ENCODE assay signal across 12 cellular contexts in genomic region chr2:231682546-231683291, GRCh38. TPM values are rescaled to one million over a fixed set of nuclear protein-coding genes. Genes with fewer than 3 reads are reported as not detected.
DNase-seq lines count a peak whose midpoint lies in the region; ATAC-seq and TF ChIP-seq lines count a peak whose summit lies in the region.
"Had no signal": no experiment of that assay in that cellular context is flagged by ENCODE, and none has a peak within 500 bp of the region (broad histone marks: within the 10 kb centered on the region; RNA-seq: fewer than 3 reads in every experiment).

No MANE protein-coding gene starts in this region.

- H3K4me1 Mint-ChIP-seq in activated T-cell treated with anti-CD3 and anti-CD28 coated beads, Interleukin-2, amount 50 U/mL, for 4 hours (ENCODE audit: low read depth) = peaks cover 9% of the 10 kb centered on the region
- H3K4me1 Mint-ChIP-seq in endodermal cell = peaks cover 28% of the 10 kb centered on the region
- H3K4me1 Mint-ChIP-seq in stimulated activated naive CD8-positive, alpha-beta T cell treated with anti-CD3 and anti-CD28 coated beads, Interleukin-15, amount 100 ng/mL, for 72 hours = peaks cover 49% of the 10 kb centered on the region

- WGBS in endodermal cell (ENCODE audit: insufficient coverage in 1 of 2, insufficient read length in 1 of 2), 2 experiments = 90 to 93% methylated on average over 10 to 12 of the region's 12 CpGs

- H3K4me3 ChIP-seq in endodermal cell (ENCODE audit: low read length) = no peak overlapping the region
- H3K4me3 ChIP-seq: thyroid gland had no signal

- H3K9me3 Mint-ChIP-seq in activated T-cell treated with anti-CD3 and anti-CD28 coated beads, Interleukin-2, amount 50 U/mL, for 4 hours = no peaks in the 10 kb centered on the region
- H3K9me3 Mint-ChIP-seq in endodermal cell = no peaks in the 10 kb centered on the region
- no peaks in the 10 kb centered on the region for H3K9me3 Mint-ChIP-seq in stimulated activated naive CD8-positive, alpha-beta T cell treated with anti-CD3 and anti-CD28 coated beads, Interleukin-15, amount 100 ng/mL, for 72 hours
- H3K9me3 Mint-ChIP-seq: activated naive CD4-positive, alpha-beta T cell treated with anti-CD3 and anti-CD28 coated beads, Interleukin-2, amount 50 U/mL, for 72 hours had no signal

- peaks cover 4% of the 10 kb centered on the region for H3K4me1 ChIP-seq in endodermal cell (ENCODE audit: control insufficient read depth, insufficient read depth, low read length)

- no peaks in the 10 kb centered on the region for H3K36me3 ChIP-seq in endodermal cell (ENCODE audit: control insufficient read depth, insufficient read depth, low read length)
- H3K36me3 ChIP-seq: thyroid gland had no signal

- no peak for ATAC-seq in activated T-cell treated with anti-CD3 and anti-CD28 coated beads, Interleukin-2, amount 50 U/mL, for 4 hours
- no peak for ATAC-seq in stimulated activated naive CD8-positive, alpha-beta T cell treated with anti-CD3 and anti-CD28 coated beads, Interleukin-15, amount 100 ng/mL, for 72 hours
- ATAC-seq in GM18511 (IDR thresholded peaks at IDR 0.05; ENCODE audit: unreplicated experiment) = no peak
- ATAC-seq in HG02981 (IDR thresholded peaks at IDR 0.05; ENCODE audit: unreplicated experiment) = no peak
- ATAC-seq: activated naive CD4-positive, alpha-beta T cell treated with anti-CD3 and anti-CD28 coated beads, Interleukin-2, amount 50 U/mL, for 72 hours; psoas muscle had no signal

- peak overlapping the region; percentile 63 for H3K27ac ChIP-seq in endodermal cell (ENCODE audit: low read depth, low read length)
- H3K27ac ChIP-seq: thyroid gland had no signal

- peak overlapping the region; percentile 96 for H3K27ac Mint-ChIP-seq in endodermal cell
- peak overlapping the region; percentile 10 to 77 for H3K27ac Mint-ChIP-seq in stimulated activated naive CD8-positive, alpha-beta T cell treated with anti-CD3 and anti-CD28 coated beads, Interleukin-15, amount 100 ng/mL, for 72 hours

- TF ChIP-seq CTCF in endodermal cell (conservative IDR thresholded peaks at IDR 0.05) = no peak

- no peaks in the 10 kb centered on the region for H3K9me3 ChIP-seq in endodermal cell (ENCODE audit: control insufficient read depth, low read length)
- H3K9me3 ChIP-seq: psoas muscle, thyroid gland had no signal

- no peak for DNase-seq in activated T-cell treated with anti-CD3 and anti-CD28 coated beads, Interleukin-2, amount 50 U/mL, for 4 hours
- DNase-seq in activated T-cell treated with anti-CD3 and anti-CD28 coated beads for 4 hours (no peak), NCI-H524 (lab: John Stamatoyannopoulos, UW) (peak; percentile 48 to 68), endodermal cell (peak; percentile 71), epidermal melanocyte (ENCODE audit: insufficient read length, low spot score) (no peak)
- no peak for DNase-seq in stimulated activated naive CD8-positive, alpha-beta T cell treated with anti-CD3 and anti-CD28 coated beads, Interleukin-15, amount 100 ng/mL, for 72 hours
- DNase-seq: activated CD4-positive, alpha-beta T cell treated with anti-CD3 and anti-CD28 coated beads, Interleukin-2, amount 50 U/mL, for 1 hour; thyroid gland had no signal

- H3K27me3 Mint-ChIP-seq in activated T-cell treated with anti-CD3 and anti-CD28 coated beads, Interleukin-2, amount 50 U/mL, for 4 hours (ENCODE audit: low read depth) = peaks cover 25% of the 10 kb centered on the region
- H3K27me3 Mint-ChIP-seq in endodermal cell (ENCODE audit: insufficient read depth) = no peaks in the 10 kb centered on the region
- H3K27me3 Mint-ChIP-seq in stimulated activated naive CD8-positive, alpha-beta T cell treated with anti-CD3 and anti-CD28 coated beads, Interleukin-15, amount 100 ng/mL, for 72 hours = peaks cover 52% of the 10 kb centered on the region

- H3K36me3 Mint-ChIP-seq in activated T-cell treated with anti-CD3 and anti-CD28 coated beads, Interleukin-2, amount 50 U/mL, for 4 hours (ENCODE audit: insufficient read depth) = no peaks in the 10 kb centered on the region
- no peaks in the 10 kb centered on the region for H3K36me3 Mint-ChIP-seq in endodermal cell (ENCODE audit: low read depth)

- H3K4me3 Mint-ChIP-seq in activated T-cell treated with anti-CD3 and anti-CD28 coated beads, Interleukin-2, amount 50 U/mL, for 4 hours = peak overlapping the region; percentile 35
- peak overlapping the region; percentile 70 for H3K4me3 Mint-ChIP-seq in endodermal cell
- H3K4me3 Mint-ChIP-seq in stimulated activated naive CD8-positive, alpha-beta T cell treated with anti-CD3 and anti-CD28 coated beads, Interleukin-15, amount 100 ng/mL, for 72 hours = no peak overlapping the region

- no peak overlapping the region for H3K9ac ChIP-seq in endodermal cell (ENCODE audit: extremely low read depth, low read length, poor library complexity, severe bottlenecking)

- no peaks in the 10 kb centered on the region for H3K27me3 ChIP-seq in endodermal cell (ENCODE audit: control insufficient read depth, insufficient read depth, low read length, poor library complexity, severe bottlenecking)
- H3K27me3 ChIP-seq: thyroid gland had no signal

RNA-seq across cellular contexts. Expression of gene PTMA, which starts 25.6 kb away (rescaled TPM):
- total RNA-seq in activated T-cell treated with anti-CD3 and anti-CD28 coated beads, Interleukin-2, amount 50 U/mL, for 4 hours = 1,000 to 10,000 TPM; 2,248 to 2,672 (median 2,390) TPM
- total RNA-seq in endodermal cell = 1,000 to 10,000 TPM; 1,233 to 1,450 TPM
- polyA plus RNA-seq in endodermal cell (2013, experiment 1 of 2) = 1,679 TPM
- 1,712 TPM for polyA plus RNA-seq in endodermal cell (2013, experiment 2 of 2)

Comparison
In these comparisons a context has a peak if more than half of its experiments do, and no peak if none do; other contexts are left out.
1. DNase-seq: peak in NCI-H524 (2 of 2) and endodermal cell (single experiment); none in activated T-cell treated with anti-CD3 and anti-CD28 coated beads, Interleukin-2, amount 50 U/mL, for 4 hours (single experiment), activated T-cell treated with anti-CD3 and anti-CD28 coated beads for 4 hours (single experiment), stimulated activated naive CD8-positive, alpha-beta T cell treated with anti-CD3 and anti-CD28 coated beads, Interleukin-15, amount 100 ng/mL, for 72 hours (0 of 2) and epidermal melanocyte (single experiment).
2. H3K4me3 Mint-ChIP-seq: peak in activated T-cell treated with anti-CD3 and anti-CD28 coated beads, Interleukin-2, amount 50 U/mL, for 4 hours (single experiment) and endodermal cell (single experiment); none in stimulated activated naive CD8-positive, alpha-beta T cell treated with anti-CD3 and anti-CD28 coated beads, Interleukin-15, amount 100 ng/mL, for 72 hours (0 of 2).